9 cellular contexts compared by ENCODE assay signal in the genomic region with DNA sequence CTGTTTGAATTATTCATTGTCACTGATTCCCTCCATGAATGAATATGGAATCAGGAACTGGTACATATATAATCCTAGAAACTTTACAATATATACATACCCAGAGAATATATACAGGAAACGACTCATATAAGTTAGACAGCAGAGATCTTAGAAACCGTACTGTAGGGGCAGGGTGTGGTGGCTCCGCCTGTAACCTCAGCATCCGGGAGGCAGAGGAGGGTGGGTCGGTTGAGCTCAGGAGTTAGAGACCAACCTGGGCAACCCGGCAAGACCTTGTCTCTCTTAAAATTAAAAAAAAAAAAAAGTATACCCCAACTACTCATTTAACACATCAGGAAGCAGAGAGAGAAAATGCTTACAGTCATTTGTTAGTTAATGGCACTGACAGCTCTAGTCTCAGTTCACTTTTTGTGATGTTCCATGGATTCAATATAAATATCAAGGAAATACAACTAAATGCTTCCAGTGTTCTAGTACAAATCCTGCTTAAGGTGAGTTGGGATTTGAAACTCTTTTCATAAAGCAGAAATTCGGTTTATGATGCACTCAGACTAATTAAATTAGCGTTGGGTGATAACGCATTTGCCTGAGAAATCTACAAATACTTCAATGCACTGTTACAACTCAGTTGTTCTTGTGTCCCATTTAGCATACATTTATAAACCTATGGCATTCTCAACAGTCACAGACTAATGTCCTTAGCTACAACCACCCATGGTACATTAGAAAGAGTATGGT. TPM values are rescaled to one million over a fixed set of nuclear protein-coding genes. Genes with fewer than 3 reads are reported as not detected.
DNase-seq lines count a peak whose midpoint lies in the region; ATAC-seq and TF ChIP-seq lines count a peak whose summit lies in the region.
"Had no signal": no experiment of that assay in that cellular context is flagged by ENCODE, and none has a peak within 500 bp of the region (broad histone marks: within the 10 kb centered on the region; RNA-seq: fewer than 3 reads in every experiment).

No MANE protein-coding gene starts in this region.

- H3K4me3 Mint-ChIP-seq in activated T-helper 17 cell treated with anti-CD3 and anti-CD28 coated beads, Interleukin-2, amount 50 U/mL, for 72 hours = peak overlapping the region; percentile 67

- H3K4me3 ChIP-seq in suprapubic skin = no peak overlapping the region

- no peak for TF ChIP-seq EP300 in suprapubic skin (IDR thresholded peaks at IDR 0.05)

- H3K36me3 ChIP-seq in suprapubic skin = no peaks in the 10 kb centered on the region

- peaks cover 46% of the 10 kb centered on the region for H3K4me1 Mint-ChIP-seq in activated T-helper 17 cell treated with anti-CD3 and anti-CD28 coated beads, Interleukin-2, amount 50 U/mL, for 72 hours

- H3K9me3 ChIP-seq in suprapubic skin = no peaks in the 10 kb centered on the region

- TF ChIP-seq CTCF in suprapubic skin (IDR thresholded peaks at IDR 0.05) (no peak), GM10266 (IDR thresholded peaks at IDR 0.05; ENCODE audit: control insufficient read depth, insufficient read depth, low read depth, missing control alignments) (no peak)

- TF ChIP-seq POLR2A in suprapubic skin (IDR thresholded peaks at IDR 0.05) = no peak

- H3K4me1 ChIP-seq in suprapubic skin = peaks cover 33% of the 10 kb centered on the region

- no peaks in the 10 kb centered on the region for H3K27me3 ChIP-seq in suprapubic skin

- 45% methylated on average over 9 of the region's 9 CpGs for WGBS in suprapubic skin

- peaks cover 39% of the 10 kb centered on the region for H3K36me3 Mint-ChIP-seq in activated T-helper 17 cell treated with anti-CD3 and anti-CD28 coated beads, Interleukin-2, amount 50 U/mL, for 72 hours (ENCODE audit: low read depth)

- H3K9me3 Mint-ChIP-seq in activated T-helper 17 cell treated with anti-CD3 and anti-CD28 coated beads, Interleukin-2, amount 50 U/mL, for 72 hours = no peaks in the 10 kb centered on the region

- H3K27ac Mint-ChIP-seq in activated T-helper 17 cell treated with anti-CD3 and anti-CD28 coated beads, Interleukin-2, amount 50 U/mL, for 72 hours = peak overlapping the region; percentile 68

- no peak overlapping the region for H3K27ac ChIP-seq in suprapubic skin

- DNase-seq in NOMO-1 (lab: John Stamatoyannopoulos, UW; ENCODE audit: unreplicated experiment in 2 of 2) (peak; percentile 41 to 42), suprapubic skin (ENCODE audit: low spot score in 2 of 2) (no peak), GM10266 (ENCODE audit: extremely low spot score) (no peak), NCI-H1048 (lab: John Stamatoyannopoulos, UW) (no peak), SKM-1 (lab: John Stamatoyannopoulos, UW; ENCODE audit: unreplicated experiment) (no peak)
- DNase-seq in stimulated activated CD4-positive, alpha-beta T cell treated with anti-CD3 and anti-CD28 coated beads, Interleukin-2, amount 100 ng/mL, for 48 hours = peak; percentile 23 to 30
- DNase-seq: IMR-90 had no signal

- H3K27me3 Mint-ChIP-seq in activated T-helper 17 cell treated with anti-CD3 and anti-CD28 coated beads, Interleukin-2, amount 50 U/mL, for 72 hours = no peaks in the 10 kb centered on the region

- peak; percentile 68 for ATAC-seq in GM21526 (IDR thresholded peaks at IDR 0.05; ENCODE audit: low FRiP score, unreplicated experiment)
- peak; percentile 98 for ATAC-seq in activated T-helper 17 cell treated with anti-CD3 and anti-CD28 coated beads, Interleukin-2, amount 50 U/mL, for 72 hours (replicated peaks)

RNA-seq across cellular contexts. Expression of a gene that starts 5.6 kb away (rescaled TPM):
- 10 to 100 TPM; 62.6 to 74.1 TPM for total RNA-seq in activated T-helper 17 cell treated with anti-CD3 and anti-CD28 coated beads, Interleukin-2, amount 50 U/mL, for 72 hours
- total RNA-seq in suprapubic skin = 100 to 1,000 TPM in 1 of 4 donors, 10 to 100 TPM in 3; 62.5 to 160 (median 89.6) TPM

Comparison
In these comparisons a context has a peak if more than half of its experiments do, and no peak if none do; other contexts are left out.
1. DNase-seq: peak in NOMO-1 (2 of 2) and stimulated activated CD4-positive, alpha-beta T cell treated with anti-CD3 and anti-CD28 coated beads, Interleukin-2, amount 100 ng/mL, for 48 hours (2 of 2); none in suprapubic skin (0 of 2), GM10266 (single experiment), NCI-H1048 (single experiment) and SKM-1 (single experiment).